1 cellular context compared by ENCODE assay signal in genomic region chr9:33225319-33226152, GRCh38.
TF ChIP-seq lines count a peak whose summit lies in the region.

No MANE protein-coding gene starts in this region.

TF ChIP-seq in A549, 52 proteins besides CTCF, POLR2A, EP300 and RAD21 (continued from another document):
- TF ChIP-seq HOXB5 (CRISPR knock-in tag; IDR thresholded peaks at IDR 0.05), result peak; percentile 94
- no peak for TF ChIP-seq CHD4 (IDR thresholded peaks at IDR 0.05; ENCODE audit: borderline replicate concordance)
- no peak for TF ChIP-seq FOSB (CRISPR knock-in tag; IDR thresholded peaks at IDR 0.05)
- peak; percentile 60 for TF ChIP-seq MAX (IDR thresholded peaks at IDR 0.05)
- TF ChIP-seq BCL3 (IDR thresholded peaks at IDR 0.05), result no peak
- no peak for TF ChIP-seq MAFK (IDR thresholded peaks at IDR 0.05; ENCODE audit: partially characterized antibody)
- no peak for TF ChIP-seq MYC (IDR thresholded peaks at IDR 0.05; ENCODE audit: borderline replicate concordance, low read length)
TF ChIP-seq in A549: peak in this region for 6.
